ENCODE assay signal across 9 cellular contexts in genomic region chr7:138865843-138866242, GRCh38.
A peak's percentile ranks its signal among the peaks of the same experiment; 100 is the strongest.
DNase-seq lines count a peak whose midpoint lies in the region; ATAC-seq, FAIRE-seq and TF ChIP-seq lines count a peak whose summit lies in the region.
"Had no signal": no experiment of that assay in that cellular context is flagged by ENCODE, and none has a peak within 500 bp of the region (broad histone marks: within the 10 kb centered on the region; RNA-seq: fewer than 3 reads in every experiment).

No MANE protein-coding gene starts in this region.

- H3K9me3 Mint-ChIP-seq in activated CD4-positive, alpha-beta T cell treated with anti-CD3 and anti-CD28 coated beads, Interleukin-2, amount 10 ng/mL, durations not matched to agents 7 days and 5 days = no peaks in the 10 kb centered on the region

- H2AFZ ChIP-seq in keratinocyte (ENCODE audit: control insufficient read depth, low read length) = no peak overlapping the region

- TF ChIP-seq EP300 in Ishikawa (IDR thresholded peaks at IDR 0.05; ENCODE audit: borderline replicate concordance) = no peak

- TF ChIP-seq CTCF in GM12872 (IDR thresholded peaks at IDR 0.05; ENCODE audit: insufficient read depth, low read depth, low read length) = peak; percentile 57
- TF ChIP-seq CTCF in keratinocyte (optimal IDR thresholded peaks at IDR 0.05 in 1 of 3, IDR thresholded peaks at IDR 0.05 in 1 of 3, conservative IDR thresholded peaks at IDR 0.05 in 1 of 3; ENCODE audit: extremely low read depth in 1 of 3, insufficient read depth in 2 of 3, low read length in 3 of 3) = peak; percentile 44 to 69 (median 63)
- TF ChIP-seq CTCF in prostate gland (IDR thresholded peaks at IDR 0.05) = no peak

- POLR2A ChIA-PET in activated CD4-positive, alpha-beta T cell treated with anti-CD3 and anti-CD28 coated beads, Interleukin-2, amount 10 ng/mL, durations not matched to agents 7 days and 5 days (lab: Charles Lee) = interaction anchor here (0.6 kb wide), 1 partner anchor 387 kb away, joined by 4 read pairs; no protein-coding TSS in a partner anchor

- no peaks in the 10 kb centered on the region for H4K20me1 ChIP-seq in keratinocyte (ENCODE audit: control insufficient read depth, extremely low read depth, insufficient read depth, low read length)

- CTCF ChIA-PET in activated CD4-positive, alpha-beta T cell treated with anti-CD3 and anti-CD28 coated beads, Interleukin-2, amount 10 ng/mL, durations not matched to agents 7 days and 5 days (lab: Charles Lee) = interaction anchor here (1.0 kb wide), 2 partner anchors 14 to 28 kb away, joined by 3 read pairs; no protein-coding TSS in a partner anchor

- no peak overlapping the region for H3K27ac ChIP-seq in keratinocyte (ENCODE audit: control insufficient read depth, insufficient read depth, low read length)
- no peak overlapping the region for H3K27ac ChIP-seq in prostate gland
- H3K27ac ChIP-seq: spleen had no signal

- no peak overlapping the region for H3K4me3 ChIP-seq in keratinocyte (ENCODE audit: control insufficient read depth in 2 of 3, extremely low read depth in 1 of 3, insufficient read depth in 2 of 3, low read depth in 1 of 3, low read length in 3 of 3)
- H3K4me3 ChIP-seq in prostate gland = no peak overlapping the region
- H3K4me3 ChIP-seq: spleen had no signal

- H3K36me3 Mint-ChIP-seq in activated CD4-positive, alpha-beta T cell treated with anti-CD3 and anti-CD28 coated beads, Interleukin-2, amount 10 ng/mL, durations not matched to agents 7 days and 5 days (ENCODE audit: low read depth) = no peaks in the 10 kb centered on the region

- no peaks in the 10 kb centered on the region for H3K9me1 ChIP-seq in keratinocyte (ENCODE audit: control insufficient read depth, extremely low read depth, insufficient read depth, low read length)

- H3K9ac ChIP-seq in keratinocyte (ENCODE audit: control insufficient read depth, extremely low read depth, insufficient read depth, low read length) = no peak overlapping the region

- H3K36me3 ChIP-seq in keratinocyte (ENCODE audit: control insufficient read depth in 2 of 2, extremely low read depth in 1 of 2, insufficient read depth in 2 of 2, low read length in 2 of 2) (peaks cover 2% of the 10 kb centered on the region in 2 experiments), prostate gland (no peaks in the 10 kb centered on the region)

- no peak overlapping the region for H3K4me3 Mint-ChIP-seq in activated CD4-positive, alpha-beta T cell treated with anti-CD3 and anti-CD28 coated beads, Interleukin-2, amount 10 ng/mL, durations not matched to agents 7 days and 5 days

- no peak for ATAC-seq in GM21825 (IDR thresholded peaks at IDR 0.05; ENCODE audit: unreplicated experiment)
- ATAC-seq in GM18870 (IDR thresholded peaks at IDR 0.05; ENCODE audit: unreplicated experiment) = no peak

- no peaks in the 10 kb centered on the region for H3K27me3 ChIP-seq in keratinocyte (ENCODE audit: control insufficient read depth, extremely low read depth, insufficient read depth, low read length)
- no peaks in the 10 kb centered on the region for H3K27me3 ChIP-seq in prostate gland (replicated peaks; ENCODE audit: insufficient read depth)
- H3K27me3 ChIP-seq: spleen had no signal

- WGBS in prostate gland = 85% methylated on average over 4 of the region's 4 CpGs

- no peaks in the 10 kb centered on the region for H3K79me2 ChIP-seq in keratinocyte (ENCODE audit: control insufficient read depth, insufficient read depth, low read length)

- H3K4me2 ChIP-seq in keratinocyte (ENCODE audit: control insufficient read depth, extremely low read depth, insufficient read depth, low read depth, low read length) = no peak overlapping the region

- H3K27ac Mint-ChIP-seq in activated CD4-positive, alpha-beta T cell treated with anti-CD3 and anti-CD28 coated beads, Interleukin-2, amount 10 ng/mL, durations not matched to agents 7 days and 5 days = peak overlapping the region; percentile 31

- H3K27me3 Mint-ChIP-seq in activated CD4-positive, alpha-beta T cell treated with anti-CD3 and anti-CD28 coated beads, Interleukin-2, amount 10 ng/mL, durations not matched to agents 7 days and 5 days = no peaks in the 10 kb centered on the region

- TF ChIP-seq RAD21 in Ishikawa (IDR thresholded peaks at IDR 0.05; ENCODE audit: low read depth) = peak; percentile 67

- dilution Hi-C loops in keratinocyte (cut with MboI; ENCODE audit: extremely low pct_ligation_motif_present, low sequenced_read_pairs) = no loop called here

- no peak for TF ChIP-seq POLR2A in prostate gland (IDR thresholded peaks at IDR 0.05)
- TF ChIP-seq POLR2A in GM12892 (IDR thresholded peaks at IDR 0.05; ENCODE audit: low read depth, low read length) = no peak

- peaks cover 10% of the 10 kb centered on the region for H3K4me1 ChIP-seq in keratinocyte (ENCODE audit: control insufficient read depth, extremely low read depth, insufficient read depth, low read length)
- no peaks in the 10 kb centered on the region for H3K4me1 ChIP-seq in prostate gland (replicated peaks)
- H3K4me1 ChIP-seq: spleen had no signal

- DNase-seq in activated CD4-positive, alpha-beta T cell treated with anti-CD3 and anti-CD28 coated beads, Interleukin-2, amount 10 ng/mL, durations not matched to agents 7 days and 5 days = peak; percentile 73
- no peak for DNase-seq in keratinocyte (ENCODE audit: low read depth, low spot score)
- DNase-seq in prostate gland (ENCODE audit: low spot score) = no peak
- no peak for DNase-seq in GM12892 (ENCODE audit: insufficient read length)
- DNase-seq: spleen had no signal

- H3K4me1 Mint-ChIP-seq in activated CD4-positive, alpha-beta T cell treated with anti-CD3 and anti-CD28 coated beads, Interleukin-2, amount 10 ng/mL, durations not matched to agents 7 days and 5 days = peaks cover 24% of the 10 kb centered on the region

- intact Hi-C loops in prostate gland (cut with DNase I) = no loop called here

- H3K9me3 ChIP-seq in keratinocyte (ENCODE audit: control insufficient read depth, low read depth, low read length) (no peaks in the 10 kb centered on the region), prostate gland (no peaks in the 10 kb centered on the region)
- H3K9me3 ChIP-seq: spleen had no signal

- FAIRE-seq in keratinocyte (lab: Jason Lieb, UNC) (no peak), GM12892 (lab: Jason Lieb, UNC) (no peak)

TF ChIP-seq in Ishikawa, 13 proteins besides CTCF, POLR2A, EP300 and RAD21:
- no peak for TF ChIP-seq USF1 (IDR thresholded peaks at IDR 0.05)
TF ChIP-seq in Ishikawa: peak in this region for 0.

Comparison
In these comparisons a context has a peak if more than half of its experiments do, and no peak if none do; other contexts are left out.
1. CTCF ChIP-seq: peak in GM12872 (single experiment) and keratinocyte (3 of 3); none in prostate gland (0 of 4).